In the genomic region with DNA sequence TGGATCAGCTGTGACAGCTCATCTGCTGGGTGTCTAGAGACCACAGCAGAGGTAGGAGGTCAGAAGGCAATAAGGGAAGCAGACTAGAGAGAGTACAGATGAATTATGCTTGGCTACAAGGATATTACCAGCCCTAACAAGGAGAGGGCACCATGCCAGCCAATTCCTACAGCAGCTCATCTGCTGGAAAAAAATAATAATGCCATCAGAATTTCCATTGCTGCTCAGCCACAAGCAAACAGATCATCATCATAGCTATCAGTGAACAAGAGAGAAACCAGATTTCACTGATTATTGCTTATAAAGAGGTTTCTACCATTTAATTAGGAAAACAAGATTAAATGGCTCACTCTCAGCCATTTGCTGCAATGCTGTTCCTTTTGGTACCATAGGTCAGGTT, we compare ENCODE assay signal across 10 cellular contexts.
A peak's percentile ranks its signal among the peaks of the same experiment; 100 is the strongest.
DNase-seq lines count a peak whose midpoint lies in the region; ATAC-seq and TF ChIP-seq lines count a peak whose summit lies in the region.
"Had no signal": no experiment of that assay in that cellular context is flagged by ENCODE, and none has a peak within 500 bp of the region (broad histone marks: within the 10 kb centered on the region; RNA-seq: fewer than 3 reads in every experiment).

No MANE protein-coding gene starts in this region.

- H3K27me3 ChIP-seq in left lung (no peaks in the 10 kb centered on the region), upper lobe of left lung (no peaks in the 10 kb centered on the region), PC-9 (ENCODE audit: insufficient read depth, low read depth) (no peaks in the 10 kb centered on the region)

- no peaks in the 10 kb centered on the region for H3K9me3 ChIP-seq in left lung
- no peaks in the 10 kb centered on the region for H3K9me3 ChIP-seq in upper lobe of left lung
- H3K9me3 ChIP-seq in PC-9 (ENCODE audit: insufficient read depth, low read depth), result no peaks in the 10 kb centered on the region

- no peak overlapping the region for H3K4me2 ChIP-seq in PC-9

- H2AFZ ChIP-seq in PC-9, result no peak overlapping the region

- POLR2A ChIA-PET in GM10248 (lab: Yijun Ruan, JAX) (no interaction called here), PC-9 (lab: Charles Lee; ENCODE audit: unreplicated experiment) (no interaction called here)

- H3K9me2 ChIP-seq in PC-9 (ENCODE audit: insufficient read depth), result no peaks in the 10 kb centered on the region

- H4K20me1 ChIP-seq in PC-9 (ENCODE audit: insufficient read depth), result no peaks in the 10 kb centered on the region

- no peak for TF ChIP-seq EP300 in upper lobe of left lung (IDR thresholded peaks at IDR 0.05)

- intact Hi-C loops in cardiac septum (cut with DNase I) (no loop called here), Right ventricle myocardium inferior (cut with DNase I) (no loop called here), left lung (cut with DNase I) (no loop called here), PC-9 (cut with micrococcal nuclease; ENCODE audit: unreplicated experiment) (no loop called here)

- no TSS peak for BruUV-seq in PC-9 (replicated peaks; lab: Mats Ljungman, UMichigan)

- DNase-seq in cardiac septum (ENCODE audit: low spot score), result peak; percentile 36
- no peak for DNase-seq in Right ventricle myocardium inferior (ENCODE audit: missing footprints)
- peak; percentile 59 for DNase-seq in astrocyte of the spinal cord (ENCODE audit: low read depth, low spot score)
- DNase-seq in left lung, result no peak
- no peak for DNase-seq in upper lobe of left lung
- DNase-seq in GM10248 (ENCODE audit: extremely low spot score), result no peak
- no peak for DNase-seq in PC-9
- DNase-seq: naive thymus-derived CD8-positive, alpha-beta T cell; NCI-H345 had no signal

- ATAC-seq in Right ventricle myocardium inferior (no peak), left lung (peak; percentile 39), upper lobe of left lung (ENCODE audit: low FRiP score in 2 of 2) (peak in 1 of 2 donors; percentile 26), GM21825 (IDR thresholded peaks at IDR 0.05; ENCODE audit: unreplicated experiment) (no peak)
- ATAC-seq: naive thymus-derived CD8-positive, alpha-beta T cell had no signal

- H3K4me3 ChIP-seq in astrocyte of the spinal cord (ENCODE audit: low read depth, low read length) (no peak overlapping the region), left lung (no peak overlapping the region), upper lobe of left lung (no peak overlapping the region), PC-9 (no peak overlapping the region)

- H3K27ac ChIP-seq in left lung (peak overlapping the region; percentile 73 to 79), upper lobe of left lung (peak overlapping the region; percentile 66 to 85 (median 78)), PC-9 (no peak overlapping the region)

- no peaks in the 10 kb centered on the region for H3K36me3 ChIP-seq in left lung
- no peaks in the 10 kb centered on the region for H3K36me3 ChIP-seq in upper lobe of left lung
- no peaks in the 10 kb centered on the region for H3K36me3 ChIP-seq in PC-9 (ENCODE audit: low read depth)

- CTCF ChIA-PET in GM10248 (lab: Yijun Ruan, JAX) (interaction anchor here (1.0 to 2.3 kb wide), 2 partner anchors 12 to 28 kb away, joined by 3 to 7 read pairs; no protein-coding TSS in a partner anchor), PC-9 (lab: Charles Lee) (no interaction called here)

- H3F3A ChIP-seq in PC-9 (ENCODE audit: insufficient read depth, low read depth), result no peaks in the 10 kb centered on the region

- H3K4me1 ChIP-seq in left lung (peaks cover 9 to 13% of the 10 kb centered on the region in 2 donors), upper lobe of left lung (peaks cover 13 to 21% (median 15%) of the 10 kb centered on the region in 4 donors), PC-9 (replicated peaks; ENCODE audit: insufficient read depth) (no peaks in the 10 kb centered on the region)

- TF ChIP-seq CTCF in astrocyte of the spinal cord (IDR thresholded peaks at IDR 0.05; ENCODE audit: low read depth, low read length) (no peak), left lung (IDR thresholded peaks at IDR 0.05) (no peak), upper lobe of left lung (IDR thresholded peaks at IDR 0.05) (no peak), GM10248 (IDR thresholded peaks at IDR 0.05; ENCODE audit: control extremely low read depth, extremely low read depth, low read depth, missing control alignments) (no peak), PC-9 (conservative IDR thresholded peaks at IDR 0.05) (no peak)

- no peaks in the 10 kb centered on the region for H3K79me2 ChIP-seq in PC-9 (ENCODE audit: low read depth)

- in situ Hi-C loops in astrocyte of the spinal cord (cut with HindIII; ENCODE audit: low sequenced_read_pairs), result no loop called here

- TF ChIP-seq POLR2A in upper lobe of left lung (IDR thresholded peaks at IDR 0.05), result no peak

Comparison
In these comparisons a context has a peak if more than half of its experiments do, and no peak if none do; other contexts are left out.
1. DNase-seq: peak in cardiac septum (single experiment) and astrocyte of the spinal cord (single experiment); none in Right ventricle myocardium inferior (single experiment), left lung (0 of 2), upper lobe of left lung (0 of 2), GM10248 (single experiment) and PC-9 (0 of 2).